Comparison of ENCODE assay signal across 12 cellular contexts in genomic region chr12:85441740-85442139, GRCh38.
DNase-seq lines count a peak whose midpoint lies in the region; ATAC-seq and TF ChIP-seq lines count a peak whose summit lies in the region.
"Had no signal": no experiment of that assay in that cellular context is flagged by ENCODE, and none has a peak within 500 bp of the region (broad histone marks: within the 10 kb centered on the region; RNA-seq: fewer than 3 reads in every experiment).

No MANE protein-coding gene starts in this region.

- no peak overlapping the region for H3K4me3 ChIP-seq in MM.1S (ENCODE audit: low read length)

- no peaks in the 10 kb centered on the region for H3K36me3 ChIP-seq in MM.1S (replicated peaks; ENCODE audit: insufficient read depth, low read length)

- H3K27me3 ChIP-seq in MM.1S (replicated peaks; ENCODE audit: insufficient read depth, low read length): no peaks in the 10 kb centered on the region

- DNase-seq in GM10248 (ENCODE audit: extremely low spot score) (no peak), MM.1S (no peak), chondrocyte (ENCODE audit: low spot score) (no peak), myocyte (ENCODE audit: low read depth) (peak; percentile 16), NCI-H2227 (lab: John Stamatoyannopoulos, UW; ENCODE audit: unreplicated experiment) (no peak)
- no peak for DNase-seq in stimulated activated naive CD8-positive, alpha-beta T cell treated with anti-CD3 and anti-CD28 coated beads, Interleukin-15, Interleukin-2, amounts not matched to agents 100 U/mL and 50 U/mL, for 24 hours
- DNase-seq: activated effector memory CD4-positive, alpha-beta T cell treated with anti-CD3 and anti-CD28 coated beads, Interleukin-2, amount 50 U/mL, for 16 hours; erythroblast; NCI-H2107; T-helper 2 cell had no signal

- no peaks in the 10 kb centered on the region for H3K9me3 ChIP-seq in MM.1S (replicated peaks; ENCODE audit: insufficient read depth, low read length)

- peaks cover 30% of the 10 kb centered on the region for H3K27me3 Mint-ChIP-seq in chondrocyte (ENCODE audit: low read depth)

- H3F3A ChIP-seq in MM.1S (ENCODE audit: insufficient read depth, low read length): no peaks in the 10 kb centered on the region

- no peak overlapping the region for H3K4me3 Mint-ChIP-seq in chondrocyte (ENCODE audit: unreplicated experiment)

- no peaks in the 10 kb centered on the region for H3K4me1 Mint-ChIP-seq in chondrocyte (ENCODE audit: low read depth)

- no peaks in the 10 kb centered on the region for H3K79me2 ChIP-seq in MM.1S (ENCODE audit: low read length)

- TF ChIP-seq CTCF in GM10248 (IDR thresholded peaks at IDR 0.05; ENCODE audit: control extremely low read depth, extremely low read depth, low read depth, missing control alignments) (peak; percentile 43), MM.1S (IDR thresholded peaks at IDR 0.05; ENCODE audit: low read length) (peak; percentile 16), chondrocyte (IDR thresholded peaks at IDR 0.05) (peak; percentile 78)

- CTCF ChIA-PET in GM10248 (lab: Yijun Ruan, JAX): interaction anchor here (0.7 to 2.9 kb wide), 5 partner anchors 10 to 48 kb away, joined by 3 to 19 read pairs (median 3); no protein-coding TSS in a partner anchor

- no peak overlapping the region for H3K4me2 ChIP-seq in MM.1S (ENCODE audit: low read depth, low read length)

- H3K27ac Mint-ChIP-seq in chondrocyte (ENCODE audit: unreplicated experiment): no peak overlapping the region

- no peaks in the 10 kb centered on the region for H3K9me2 ChIP-seq in MM.1S (replicated peaks; ENCODE audit: insufficient read depth, low read length)

- H3K9me3 Mint-ChIP-seq in chondrocyte (ENCODE audit: low read depth): peaks cover 9% of the 10 kb centered on the region

- H3K27ac ChIP-seq in MM.1S (ENCODE audit: low read length): no peak overlapping the region

- H3K9ac ChIP-seq in MM.1S (ENCODE audit: low read length): no peak overlapping the region

- no peaks in the 10 kb centered on the region for H4K20me1 ChIP-seq in MM.1S (ENCODE audit: insufficient read depth, low read length)

- no peaks in the 10 kb centered on the region for H3K36me3 Mint-ChIP-seq in chondrocyte (ENCODE audit: low read depth)

- POLR2A ChIA-PET in GM10248 (lab: Yijun Ruan, JAX): no interaction called here

- H2AFZ ChIP-seq in MM.1S (ENCODE audit: low read length): no peak overlapping the region

- H3K4me1 ChIP-seq in MM.1S (ENCODE audit: low read length): no peaks in the 10 kb centered on the region

- no peak for ATAC-seq in stimulated activated naive CD8-positive, alpha-beta T cell treated with anti-CD3 and anti-CD28 coated beads, Interleukin-15, Interleukin-2, amounts not matched to agents 100 U/mL and 50 U/mL, for 24 hours
- ATAC-seq in GM18511 (IDR thresholded peaks at IDR 0.05; ENCODE audit: unreplicated experiment): no peak
- no peak for ATAC-seq in GM18520 (IDR thresholded peaks at IDR 0.05; ENCODE audit: unreplicated experiment)

Comparison
In these comparisons a context has a peak if more than half of its experiments do, and no peak if none do; other contexts are left out.
1. CTCF ChIP-seq: peak in every context shown above with its lines; median percentile 78 in chondrocyte; 43 in GM10248; 16 in MM.1S.